ENCODE assay signal across 8 cellular contexts in the genomic region with DNA sequence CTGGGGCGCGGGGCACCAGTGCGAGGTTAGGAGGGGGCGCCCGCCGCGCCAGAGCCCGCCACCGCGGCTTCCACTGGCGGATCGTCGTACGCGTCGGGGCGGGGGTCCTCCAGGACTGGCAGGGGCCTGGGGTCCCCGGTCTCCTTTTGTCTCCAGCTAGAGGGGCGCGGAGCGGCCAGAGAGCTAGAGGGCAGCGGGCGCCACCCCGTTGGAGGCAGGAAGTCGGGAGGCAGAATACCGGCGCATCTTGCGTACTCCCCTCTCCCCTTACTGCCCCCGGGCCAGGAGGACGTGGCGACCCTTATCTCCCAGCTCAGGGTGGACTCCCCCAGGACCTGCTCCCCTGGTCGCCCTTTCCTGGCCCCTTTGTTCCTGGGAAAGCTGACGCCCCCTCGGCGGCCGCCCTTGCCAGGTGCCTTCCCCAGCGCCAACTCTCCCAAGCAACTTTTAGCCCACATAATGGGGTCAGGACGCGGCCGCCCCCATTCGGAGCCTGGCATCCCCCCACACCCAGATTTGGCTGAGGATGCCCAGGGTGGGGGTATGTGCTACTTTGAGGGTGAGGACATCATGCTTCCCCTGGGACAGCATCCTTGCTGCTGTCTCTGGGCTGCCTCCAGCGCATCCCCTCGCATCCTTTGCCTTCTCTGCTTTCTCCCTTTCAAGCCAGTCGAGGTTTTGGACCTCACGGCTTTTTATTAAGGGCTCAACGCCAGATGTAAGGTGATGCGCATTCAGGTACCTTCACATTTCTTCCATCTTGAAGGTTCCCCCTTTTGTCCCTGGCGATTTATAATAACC. TPM values are rescaled to one million over a fixed set of nuclear protein-coding genes. Genes with fewer than 3 reads are reported as not detected.
DNase-seq lines count a peak whose midpoint lies in the region; ATAC-seq, FAIRE-seq and TF ChIP-seq lines count a peak whose summit lies in the region.

No MANE protein-coding gene starts in this region.

- peak in 2 of 3 donors; percentile 9 to 27 for DNase-seq in CD4-positive, CD25-positive, alpha-beta regulatory T cell
- DNase-seq in PC-3 (no peak), epithelial cell of proximal tubule (ENCODE audit: low read depth) (no peak), osteoblast (ENCODE audit: insufficient read length, low spot score, missing footprints) (peak; percentile 72), GM12891 (ENCODE audit: insufficient read length, low spot score) (no peak), ACHN (no peak), DMS79 treated with DMSO at 0.1 percent for 48 hours (lab: John Stamatoyannopoulos, UW) (no peak)

- H3K4me2 ChIP-seq in PC-3 (ENCODE audit: low read length) (peak overlapping the region; percentile 89), osteoblast (ENCODE audit: insufficient read depth, low read length) (peak overlapping the region; percentile 78)

- no peaks in the 10 kb centered on the region for H3K9me3 ChIP-seq in CD4-positive, CD25-positive, alpha-beta regulatory T cell (ENCODE audit: control insufficient read depth in 2 of 2, low read length in 2 of 2)
- H3K9me3 ChIP-seq in PC-3 (ENCODE audit: low read length) (no peaks in the 10 kb centered on the region), osteoblast (ENCODE audit: low read depth, low read length) (no peaks in the 10 kb centered on the region)

- H3K9ac ChIP-seq in PC-3 (ENCODE audit: low read length) = no peak overlapping the region

- H3K27ac ChIP-seq in CD4-positive, CD25-positive, alpha-beta regulatory T cell (ENCODE audit: insufficient read depth, low read length, poor library complexity, severe bottlenecking) = peak overlapping the region; percentile 67
- H3K27ac ChIP-seq in PC-3 (ENCODE audit: low read length) (no peak overlapping the region), osteoblast (ENCODE audit: low read depth, low read length) (no peak overlapping the region)

- H3K27me3 ChIP-seq in CD4-positive, CD25-positive, alpha-beta regulatory T cell (ENCODE audit: control insufficient read depth, insufficient read depth, low read length) = no peaks in the 10 kb centered on the region
- peaks cover 52% of the 10 kb centered on the region for H3K27me3 ChIP-seq in PC-3 (ENCODE audit: low read length)
- peaks cover 18% of the 10 kb centered on the region for H3K27me3 ChIP-seq in osteoblast (ENCODE audit: insufficient read depth, low read length)

- H3K27ac Mint-ChIP-seq in CD4-positive, CD25-positive, alpha-beta regulatory T cell = peak overlapping the region; percentile 48 to 91 (median 90)

- intact Hi-C loops in PC-3 (cut with micrococcal nuclease) = loop anchor here (10.0 kb wide), 1 partner anchor 850 kb away; no protein-coding TSS in a partner anchor

- no peaks in the 10 kb centered on the region for H3K9me2 ChIP-seq in PC-3 (replicated peaks; ENCODE audit: low read length)

- H2AFZ ChIP-seq in PC-3 (ENCODE audit: low read length) = peak overlapping the region; percentile 77
- H2AFZ ChIP-seq in osteoblast (ENCODE audit: low read length) = peak overlapping the region; percentile 56

- no peaks in the 10 kb centered on the region for H3K27me3 Mint-ChIP-seq in CD4-positive, CD25-positive, alpha-beta regulatory T cell

- peak overlapping the region; percentile 75 for H3K4me3 ChIP-seq in CD4-positive, CD25-positive, alpha-beta regulatory T cell (ENCODE audit: low read depth, low read length)
- H3K4me3 ChIP-seq in PC-3 (ENCODE audit: low read length) = peak overlapping the region; percentile 66
- H3K4me3 ChIP-seq in epithelial cell of proximal tubule (ENCODE audit: low read depth, low read length) = peak overlapping the region; percentile 44
- H3K4me3 ChIP-seq in osteoblast (ENCODE audit: insufficient read depth, low read length) = peak overlapping the region; percentile 68

- POLR2A ChIA-PET in PC-3 (lab: Charles Lee; ENCODE audit: unreplicated experiment) = no interaction called here

- no peak for FAIRE-seq in GM12891 (lab: Jason Lieb, UNC)

- no peaks in the 10 kb centered on the region for H3K36me3 ChIP-seq in CD4-positive, CD25-positive, alpha-beta regulatory T cell (ENCODE audit: control insufficient read depth, insufficient read depth, low read length)
- no peaks in the 10 kb centered on the region for H3K36me3 ChIP-seq in PC-3 (ENCODE audit: low read depth, low read length)
- no peaks in the 10 kb centered on the region for H3K36me3 ChIP-seq in osteoblast (ENCODE audit: insufficient read depth, low read length)

- H3K4me1 ChIP-seq in CD4-positive, CD25-positive, alpha-beta regulatory T cell (ENCODE audit: control insufficient read depth, insufficient read depth, low read length, poor library complexity, severe bottlenecking) = peaks cover 23% of the 10 kb centered on the region
- no peaks in the 10 kb centered on the region for H3K4me1 ChIP-seq in PC-3 (ENCODE audit: insufficient read depth, low read length)
- H3K4me1 ChIP-seq in osteoblast (ENCODE audit: insufficient read depth, low read length) = no peaks in the 10 kb centered on the region

- TF ChIP-seq CTCF in PC-3 (conservative IDR thresholded peaks at IDR 0.05; ENCODE audit: low read depth, low read length) (no peak), epithelial cell of proximal tubule (conservative IDR thresholded peaks at IDR 0.05; ENCODE audit: low read depth, low read length) (no peak), osteoblast (IDR thresholded peaks at IDR 0.05; ENCODE audit: extremely low read depth, low read depth, low read length) (no peak)

- H3K4me1 Mint-ChIP-seq in CD4-positive, CD25-positive, alpha-beta regulatory T cell = peaks cover 20 to 42% (median 32%) of the 10 kb centered on the region in 4 donors

- ATAC-seq in CD4-positive, CD25-positive, alpha-beta regulatory T cell (ENCODE audit: low read depth in 2 of 2) = no peak
- ATAC-seq in GM19467 (IDR thresholded peaks at IDR 0.05; ENCODE audit: unreplicated experiment) (peak; percentile 2), PC-3 (0 out of 2 replicates have a peak, but pooled peaks have one; percentile 10)

- H3K9me3 Mint-ChIP-seq in CD4-positive, CD25-positive, alpha-beta regulatory T cell = no peaks in the 10 kb centered on the region

- H3K4me3 Mint-ChIP-seq in CD4-positive, CD25-positive, alpha-beta regulatory T cell = peak overlapping the region; percentile 89 to 96 (median 94)

- no peaks in the 10 kb centered on the region for H3K36me3 Mint-ChIP-seq in CD4-positive, CD25-positive, alpha-beta regulatory T cell

- CTCF ChIA-PET in PC-3 (lab: Charles Lee) = no interaction called here

- in situ Hi-C loops in ACHN (cut with HindIII; ENCODE audit: low pct_ligation_motif_present, low pct_unique_long_range_greater_than_20kb, low sequenced_read_pairs) = no loop called here

- H4K20me1 ChIP-seq in PC-3 (ENCODE audit: low read length) (no peaks in the 10 kb centered on the region), osteoblast (ENCODE audit: insufficient read depth, low read length) (no peaks in the 10 kb centered on the region)

- no peaks in the 10 kb centered on the region for H3F3A ChIP-seq in PC-3 (ENCODE audit: low read length, unreplicated experiment)

- no peak for TF ChIP-seq POLR2A in GM12891 (IDR thresholded peaks at IDR 0.05; ENCODE audit: low read depth, low read length)

- no peaks in the 10 kb centered on the region for H3K79me2 ChIP-seq in PC-3 (ENCODE audit: low read length)
- no peaks in the 10 kb centered on the region for H3K79me2 ChIP-seq in osteoblast (ENCODE audit: insufficient read depth, low read length)

- BruUV-seq in PC-3 (replicated peaks; lab: Mats Ljungman, UMichigan) = no TSS peak

TF ChIP-seq in GM12891, 5 proteins besides CTCF, POLR2A, EP300 and RAD21:
- TF ChIP-seq TAF1 (IDR thresholded peaks at IDR 0.05; ENCODE audit: low read depth, low read length) (no peak), POU2F2 (IDR thresholded peaks at IDR 0.05; ENCODE audit: low read depth, low read length) (no peak), POLR2AphosphoS5 (IDR thresholded peaks at IDR 0.05; ENCODE audit: low read depth, low read length) (no peak), SPI1 (IDR thresholded peaks at IDR 0.05; ENCODE audit: low read depth, low read length) (no peak), PAX5 (IDR thresholded peaks at IDR 0.05; ENCODE audit: insufficient read depth, low read length, severe bottlenecking) (no peak)

RNA-seq across cellular contexts. Expression of gene CNKSR2, which starts 1.0 kb away (rescaled TPM):
- 14.7 TPM for total RNA-seq in CD4-positive, CD25-positive, alpha-beta regulatory T cell
- polyA plus RNA-seq in CD4-positive, CD25-positive, alpha-beta regulatory T cell = 1 to 10 TPM; 6.6 to 8.0 (median 7.6) TPM
- total RNA-seq in PC-3 (2014; rRNA removed) = 2.0 and 5.4 TPM in 2 replicates
- 1.4 and 3.4 TPM in 2 replicates for total RNA-seq in epithelial cell of proximal tubule
- total RNA-seq in osteoblast = 1.2 and 1.8 TPM in 2 replicates
- 0.36 TPM for polyA plus RNA-seq in GM12891 (2012; ENCODE audit: low read depth, missing spikeins)

Comparison
In these comparisons a context has a peak if more than half of its experiments do, and no peak if none do; other contexts are left out.
1. ATAC-seq: peak in GM19467 (single experiment) and PC-3 (single experiment); none in CD4-positive, CD25-positive, alpha-beta regulatory T cell (0 of 2).
2. DNase-seq: peak in CD4-positive, CD25-positive, alpha-beta regulatory T cell (2 of 3) and osteoblast (single experiment); none in PC-3 (single experiment), epithelial cell of proximal tubule (single experiment), GM12891 (single experiment), ACHN (single experiment) and DMS79 treated with DMSO at 0.1 percent for 48 hours (single experiment).
3. Peak in every context shown above with its lines, with median percentiles within 50 percentile points of each other: H3K4me3 ChIP-seq.